Comparison of ENCODE assay signal across 8 cellular contexts in the genomic region with DNA sequence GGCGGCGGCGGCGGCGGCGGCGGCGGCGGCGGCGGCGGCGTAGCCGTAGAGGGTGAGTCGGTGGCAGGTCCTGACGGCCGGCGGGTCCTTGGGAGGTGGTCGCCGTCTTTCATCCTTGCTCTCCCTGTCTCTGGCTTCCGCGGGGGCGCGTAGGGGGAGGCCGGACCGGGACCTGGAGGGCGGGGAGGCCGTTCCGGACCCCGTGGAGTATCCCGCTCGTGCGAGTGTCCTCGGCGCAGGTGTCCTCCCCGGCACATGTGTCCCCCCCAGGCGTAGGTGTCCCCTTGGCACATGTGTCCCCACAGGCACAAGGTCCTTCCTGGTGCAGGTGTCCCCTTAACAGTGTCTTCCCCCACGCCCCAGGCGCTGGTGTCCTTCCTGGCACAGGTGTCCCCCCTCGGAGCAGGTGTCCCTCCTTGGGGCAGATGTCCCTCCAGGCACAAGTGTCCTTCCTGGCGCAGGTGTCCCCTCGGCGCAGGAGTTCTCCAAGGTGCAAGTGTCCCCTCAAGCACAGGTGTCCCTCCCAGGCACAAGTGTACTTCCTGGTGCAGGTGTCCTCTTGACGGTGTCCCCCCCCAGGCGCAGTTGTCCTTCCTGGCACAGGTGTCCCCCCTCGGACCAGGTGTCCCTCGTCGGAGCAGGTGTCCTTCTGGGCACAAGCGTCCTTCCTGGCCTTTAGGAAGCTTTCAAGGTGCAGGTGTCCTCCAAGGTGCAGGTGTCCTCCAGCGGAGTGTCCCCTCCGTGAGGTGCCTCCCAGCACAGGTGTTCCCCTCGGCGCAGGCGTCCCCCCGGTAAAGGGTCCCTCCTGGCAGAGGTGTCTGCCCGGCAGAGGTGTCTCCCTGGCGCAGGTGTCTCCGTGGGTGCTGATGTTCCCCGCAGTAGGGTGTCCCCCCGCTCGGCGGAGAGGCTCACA. TPM values are rescaled to one million over a fixed set of nuclear protein-coding genes. Genes with fewer than 3 reads are reported as not detected.
DNase-seq lines count a peak whose midpoint lies in the region; ATAC-seq and TF ChIP-seq lines count a peak whose summit lies in the region.

No MANE protein-coding gene starts in this region.

- H3K4me3 ChIP-seq in CD4-positive, alpha-beta memory T cell (ENCODE audit: low read length in 2 of 2) = peak overlapping the region; percentile 92 to 95
- peak overlapping the region; percentile 96 for H3K4me3 ChIP-seq in Jurkat, Clone E6-1 (ENCODE audit: low read length)
- H3K4me3 ChIP-seq in fibroblast of mammary gland (ENCODE audit: control insufficient read depth, low read depth, low read length) = peak overlapping the region; percentile 94

- H3K27me3 Mint-ChIP-seq in CD4-positive, alpha-beta memory T cell = no peaks in the 10 kb centered on the region

- peaks cover 18 to 34% of the 10 kb centered on the region in 2 donors for H3K36me3 Mint-ChIP-seq in CD4-positive, alpha-beta memory T cell

- peaks cover 21% of the 10 kb centered on the region for H3K36me3 ChIP-seq in CD4-positive, alpha-beta memory T cell (ENCODE audit: insufficient read depth, low read length)

- peaks cover 19 to 43% (median 35%) of the 10 kb centered on the region in 4 donors for H3K4me1 Mint-ChIP-seq in CD4-positive, alpha-beta memory T cell

- POLR2A ChIA-PET in CD4-positive, alpha-beta memory T cell (lab: Charles Lee; ENCODE audit: partially characterized antibody) = interaction anchor here (1.0 to 1.4 kb wide), 4 partner anchors 30 to 224 kb away, joined by 3 to 9 read pairs (median 4); no protein-coding TSS in a partner anchor

- CTCF ChIA-PET in CD4-positive, alpha-beta memory T cell (lab: Charles Lee; ENCODE audit: partially characterized antibody) = interaction anchor here (1.3 kb wide), 2 partner anchors 10 to 30 kb away, joined by 3 to 4 read pairs; no protein-coding TSS in a partner anchor

- H3K9me3 Mint-ChIP-seq in CD4-positive, alpha-beta memory T cell = no peaks in the 10 kb centered on the region

- H3K27me3 ChIP-seq in CD4-positive, alpha-beta memory T cell (ENCODE audit: insufficient read depth, low read length) = no peaks in the 10 kb centered on the region

- H3K4me3 Mint-ChIP-seq in CD4-positive, alpha-beta memory T cell = peak overlapping the region; percentile 87 to 96 (median 92)

- H3K27ac Mint-ChIP-seq in CD4-positive, alpha-beta memory T cell = peak overlapping the region; percentile 84 to 91 (median 88)

- no peaks in the 10 kb centered on the region for H3K9me3 ChIP-seq in CD4-positive, alpha-beta memory T cell (ENCODE audit: control insufficient read depth in 1 of 2, low read length in 2 of 2)

- intact Hi-C loops in CD4-positive, alpha-beta memory T cell (cut with micrococcal nuclease) = loop anchor here (2.0 to 10.0 kb wide), 3 partner anchors 29 to 229 kb away; a partner anchor contains a TSS

- ATAC-seq in GM21447 (IDR thresholded peaks at IDR 0.05; ENCODE audit: unreplicated experiment) (peak; percentile 19), omental fat pad (ENCODE audit: low FRiP score) (peak; percentile 39)

- TF ChIP-seq CTCF in fibroblast of mammary gland (conservative IDR thresholded peaks at IDR 0.05; ENCODE audit: control insufficient read depth, insufficient read depth, low read depth, low read length) (no peak), omental fat pad (IDR thresholded peaks at IDR 0.05) (no peak)

- peaks cover 34% of the 10 kb centered on the region for H3K4me1 ChIP-seq in CD4-positive, alpha-beta memory T cell (ENCODE audit: insufficient read depth, low read length)

- peak in 4 of 5 donors; percentile 17 to 33 (median 28) for DNase-seq in CD4-positive, alpha-beta memory T cell
- DNase-seq in Jurkat, Clone E6-1 (ENCODE audit: low read depth, low spot score) = no peak
- DNase-seq in activated CD8-positive, alpha-beta memory T cell treated with anti-CD3 and anti-CD28 coated beads for 24 hours = peak; percentile 81
- DNase-seq in fibroblast of mammary gland (ENCODE audit: low read depth) = no peak
- no peak for DNase-seq in omental fat pad (ENCODE audit: low spot score)
- no peak for DNase-seq in NCI-H82 treated with DMSO at 0.1 percent for 48 hours (lab: John Stamatoyannopoulos, UW; ENCODE audit: unreplicated experiment)
- no peak for DNase-seq in SKM-1 treated with dmso at 0.1 percent for 144 hours (lab: John Stamatoyannopoulos, UW; ENCODE audit: unreplicated experiment)

- peak overlapping the region; percentile 77 for H3K27ac ChIP-seq in CD4-positive, alpha-beta memory T cell (ENCODE audit: low read depth, low read length)

RNA-seq across cellular contexts. Expression of a gene that starts 0.5 kb away (rescaled TPM):
- 10 to 100 TPM; 83.0 to 96.1 TPM for total RNA-seq in CD4-positive, alpha-beta memory T cell
- 10 to 100 TPM; 32.0 to 42.8 TPM for polyA plus RNA-seq in CD4-positive, alpha-beta memory T cell
- polyA plus RNA-seq in Jurkat, Clone E6-1 (2012; ENCODE audit: insufficient read depth, insufficient read length) = 62.2 TPM
- total RNA-seq in omental fat pad = 10 to 100 TPM; 46.0 to 56.1 (median 49.5) TPM

Comparison
In these comparisons a context has a peak if more than half of its experiments do, and no peak if none do; other contexts are left out.
1. DNase-seq: peak in CD4-positive, alpha-beta memory T cell (4 of 5) and activated CD8-positive, alpha-beta memory T cell treated with anti-CD3 and anti-CD28 coated beads for 24 hours (single experiment); none in Jurkat, Clone E6-1 (single experiment), fibroblast of mammary gland (single experiment), omental fat pad (single experiment), NCI-H82 treated with DMSO at 0.1 percent for 48 hours (single experiment) and SKM-1 treated with dmso at 0.1 percent for 144 hours (single experiment).
2. Peak in every context shown above with its lines, with median percentiles within 50 percentile points of each other: H3K4me3 ChIP-seq.